In the genomic region with DNA sequence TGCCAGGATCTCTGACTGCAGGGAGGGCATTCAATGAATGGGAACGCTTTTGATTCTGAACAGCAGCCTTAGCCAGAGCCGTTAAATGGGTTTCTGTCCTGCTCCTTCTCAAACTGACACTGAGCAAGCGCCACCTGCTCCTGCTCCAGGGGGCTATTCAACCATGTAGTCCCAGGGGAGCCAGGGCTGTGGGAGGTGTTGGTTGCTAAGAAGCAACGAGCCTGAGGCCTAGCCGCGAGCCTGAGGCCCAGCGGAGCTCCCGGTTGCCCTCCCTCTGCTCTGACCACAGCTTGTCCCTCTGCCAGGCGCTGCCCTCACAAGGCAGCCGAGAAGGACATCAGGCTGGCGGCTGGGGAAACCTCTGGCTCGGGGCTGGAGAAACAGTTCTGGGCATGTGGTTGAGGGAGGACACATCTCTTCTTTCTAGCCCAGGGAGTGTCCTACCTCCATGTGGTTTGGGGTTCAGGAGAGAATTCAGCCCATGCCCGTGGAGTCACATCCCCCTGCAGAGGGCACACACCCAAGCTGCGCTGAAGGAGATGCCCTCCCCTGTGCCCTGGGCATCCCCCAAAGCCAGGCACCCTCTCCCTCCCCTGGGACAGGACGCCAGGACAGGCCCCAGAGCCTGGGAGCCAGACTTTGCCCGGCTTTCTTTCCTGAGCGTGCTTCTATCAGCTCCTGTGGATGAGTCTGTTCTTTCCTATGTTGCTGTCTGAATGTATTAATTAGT, we compare ENCODE assay signal across 12 cellular contexts. TPM values are rescaled to one million over a fixed set of nuclear protein-coding genes. Genes with fewer than 3 reads are reported as not detected.
DNase-seq lines count a peak whose midpoint lies in the region; ATAC-seq and TF ChIP-seq lines count a peak whose summit lies in the region.
"Had no signal": no experiment of that assay in that cellular context is flagged by ENCODE, and none has a peak within 500 bp of the region (broad histone marks: within the 10 kb centered on the region; RNA-seq: fewer than 3 reads in every experiment).

No MANE protein-coding gene starts in this region.

- TF ChIP-seq EP300 in transverse colon (IDR thresholded peaks at IDR 0.05; ENCODE audit: low read depth) = no peak

- WGBS in transverse colon (ENCODE audit: low coverage in 1 of 2), 2 donors = 60 to 79% methylated on average over 4 to 15 of the region's 17 CpGs

- TF ChIP-seq CTCF in transverse colon (IDR thresholded peaks at IDR 0.05) = no peak

- intact Hi-C loops in transverse colon (cut with DNase I; ENCODE audit: low total_unique reads) = no loop called here

- H3K27me3 ChIP-seq in adipocyte (replicated peaks; ENCODE audit: control insufficient read depth, insufficient read depth, low read length) (no peaks in the 10 kb centered on the region), transverse colon (no peaks in the 10 kb centered on the region)
- H3K27me3 ChIP-seq: cardiac muscle cell had no signal

- DNase-seq in NCI-H1694 treated with DMSO at 0.1 percent for 48 hours (lab: John Stamatoyannopoulos, UW) (peak; percentile 83), adipocyte (ENCODE audit: low read depth) (peak; percentile 27), hypothalamus (lab: John Stamatoyannopoulos, UW) (peak in 43 of 51 donors; percentile 8 to 83 (median 48)), transverse colon (peak; percentile 24), SHP77 (lab: John Stamatoyannopoulos, UW) (no peak)
- DNase-seq: activated CD8-positive, alpha-beta memory T cell treated with anti-CD3 and anti-CD28 coated beads, Interleukin-2, amount 50 U/mL, for 4 hours; NCI-H446 had no signal

- TF ChIP-seq POLR2A in transverse colon (IDR thresholded peaks at IDR 0.05) = no peak

- H3K9me3 ChIP-seq in adipocyte (ENCODE audit: control insufficient read depth, low read length) = no peaks in the 10 kb centered on the region
- H3K9me3 ChIP-seq in transverse colon = no peaks in the 10 kb centered on the region

- H3K4me3 ChIP-seq in adipocyte (ENCODE audit: low read length) (no peak overlapping the region), transverse colon (no peak overlapping the region)
- H3K4me3 ChIP-seq: cardiac muscle cell had no signal

- in situ Hi-C loops in transverse colon (cut with MboI; ENCODE audit: low pct_ligation_motif_present in 1 of 4, low pct_unique_long_range_greater_than_20kb in 1 of 4, low sequenced_read_pairs in 3 of 4) = no loop called here

- no peak for ATAC-seq in HG03521 (IDR thresholded peaks at IDR 0.05; ENCODE audit: unreplicated experiment)
- no peak for ATAC-seq in GM19452 (IDR thresholded peaks at IDR 0.05; ENCODE audit: unreplicated experiment)

- no peaks in the 10 kb centered on the region for H3K36me3 ChIP-seq in adipocyte (ENCODE audit: control insufficient read depth, insufficient read depth, low read length, severe bottlenecking)
- H3K36me3 ChIP-seq in transverse colon = no peaks in the 10 kb centered on the region
- H3K36me3 ChIP-seq: cardiac muscle cell had no signal

- no peak overlapping the region for H3K9ac ChIP-seq in adipocyte (ENCODE audit: low read length)

- H3K4me1 ChIP-seq in adipocyte (ENCODE audit: control insufficient read depth, insufficient read depth, low read length) = peaks cover 2% of the 10 kb centered on the region
- no peaks in the 10 kb centered on the region for H3K4me1 ChIP-seq in transverse colon

- peak overlapping the region; percentile 25 to 69 (median 57) for H3K27ac ChIP-seq in transverse colon
- H3K27ac ChIP-seq: cardiac muscle cell had no signal

RNA-seq across cellular contexts. Expression of a gene that starts 18.0 kb away (rescaled TPM):
- 10 to 100 TPM in 2 of 4 donors, 1 to 10 TPM in 1, not detected in 1; 8.9 to 17.3 (median 13.1) TPM for total RNA-seq in transverse colon
- total RNA-seq: cardiac muscle cell, glomerular endothelial cell, mononuclear cell had no signal

Comparison
In these comparisons a context has a peak if more than half of its experiments do, and no peak if none do; other contexts are left out.
1. DNase-seq: peak in NCI-H1694 treated with DMSO at 0.1 percent for 48 hours (single experiment), adipocyte (single experiment), hypothalamus (43 of 51) and transverse colon (single experiment); none in SHP77 (0 of 2).